In genomic region chr15:79185199-79185598, GRCh38 we compare ENCODE assay signal across 1 cellular context.
TF ChIP-seq lines count a peak whose summit lies in the region.

No MANE protein-coding gene starts in this region.

TF ChIP-seq in K562, 482 proteins besides CTCF, POLR2A, EP300 and RAD21 (continued from another document):
- TF ChIP-seq ZBTB40 (IDR thresholded peaks at IDR 0.05) (peak; percentile 72; the same call in 1 of the 2 replicates), ZBTB40 (CRISPR knock-in tag; IDR thresholded peaks at IDR 0.05) (no peak), ZNF589 (CRISPR knock-in tag; IDR thresholded peaks at IDR 0.05; ENCODE audit: low read depth) (no peak), ZNF717 (CRISPR knock-in tag; IDR thresholded peaks at IDR 0.05) (no peak), AFF1 (IDR thresholded peaks at IDR 0.05; ENCODE audit: low read depth in 1 of 2, partially characterized antibody in 2 of 2) (no peak), ETV6 (IDR thresholded peaks at IDR 0.05; ENCODE audit: borderline replicate concordance in 1 of 2, low read depth in 2 of 2, low read length in 1 of 2) (peak in 1 of 2 experiments; percentile 46; a peak in 1 of 4 replicates), ETV6 (CRISPR knock-in tag; IDR thresholded peaks at IDR 0.05; ENCODE audit: borderline replicate concordance) (no peak), GTF2F1 (IDR thresholded peaks at IDR 0.05; ENCODE audit: low read depth, low read length) (no peak), SIX5 (IDR thresholded peaks at IDR 0.05; ENCODE audit: borderline replicate concordance in 1 of 2, insufficient read depth in 1 of 2, low read depth in 1 of 2, low read length in 2 of 2) (no peak)
- TF ChIP-seq, protein P1, sequence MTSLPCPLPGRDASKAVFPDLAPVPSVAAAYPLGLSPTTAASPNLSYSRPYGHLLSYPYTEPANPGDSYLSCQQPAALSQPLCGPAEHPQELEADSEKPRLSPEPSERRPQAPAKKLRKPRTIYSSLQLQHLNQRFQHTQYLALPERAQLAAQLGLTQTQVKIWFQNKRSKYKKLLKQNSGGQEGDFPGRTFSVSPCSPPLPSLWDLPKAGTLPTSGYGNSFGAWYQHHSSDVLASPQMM (CRISPR knock-in tag; IDR thresholded peaks at IDR 0.05): no peak
- TF ChIP-seq, protein P2, sequence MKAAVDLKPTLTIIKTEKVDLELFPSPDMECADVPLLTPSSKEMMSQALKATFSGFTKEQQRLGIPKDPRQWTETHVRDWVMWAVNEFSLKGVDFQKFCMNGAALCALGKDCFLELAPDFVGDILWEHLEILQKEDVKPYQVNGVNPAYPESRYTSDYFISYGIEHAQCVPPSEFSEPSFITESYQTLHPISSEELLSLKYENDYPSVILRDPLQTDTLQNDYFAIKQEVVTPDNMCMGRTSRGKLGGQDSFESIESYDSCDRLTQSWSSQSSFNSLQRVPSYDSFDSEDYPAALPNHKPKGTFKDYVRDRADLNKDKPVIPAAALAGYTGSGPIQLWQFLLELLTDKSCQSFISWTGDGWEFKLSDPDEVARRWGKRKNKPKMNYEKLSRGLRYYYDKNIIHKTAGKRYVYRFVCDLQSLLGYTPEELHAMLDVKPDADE (conservative IDR thresholded peaks at IDR 0.05; ENCODE audit: control insufficient read depth, low read depth, low read length): no peak
